Comparison of ENCODE assay signal across 26 cellular contexts in the genomic region with DNA sequence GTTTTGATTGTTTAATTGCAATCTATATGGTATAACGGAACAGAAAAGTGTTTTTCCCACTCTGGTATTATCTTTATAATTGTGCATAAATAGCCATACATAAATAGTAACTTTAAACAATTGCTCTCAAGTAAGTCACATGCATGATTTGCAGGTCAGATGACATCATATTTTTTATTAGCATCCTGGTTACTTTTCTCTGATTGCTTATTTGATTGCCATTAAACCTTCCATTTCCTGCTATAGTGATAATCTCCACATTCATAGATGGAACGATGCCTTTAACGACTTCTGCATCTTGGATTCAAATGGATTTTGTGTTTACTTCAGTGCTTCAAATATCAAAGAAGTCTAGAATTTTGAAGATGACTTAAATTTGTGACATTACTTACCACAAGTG. TPM values are rescaled to one million over a fixed set of nuclear protein-coding genes. Genes with fewer than 3 reads are reported as not detected.
DNase-seq lines count a peak whose midpoint lies in the region; ATAC-seq, FAIRE-seq and TF ChIP-seq lines count a peak whose summit lies in the region.
"Had no signal": no experiment of that assay in that cellular context is flagged by ENCODE, and none has a peak within 500 bp of the region (broad histone marks: within the 10 kb centered on the region; RNA-seq: fewer than 3 reads in every experiment).

No MANE protein-coding gene starts in this region.

- no peak for TF ChIP-seq CTCF in CD8-positive, alpha-beta T cell (IDR thresholded peaks at IDR 0.05)
- TF ChIP-seq CTCF in OCI-LY7 (conservative IDR thresholded peaks at IDR 0.05; ENCODE audit: low read length) (no peak), endothelial cell of umbilical vein (IDR thresholded peaks at IDR 0.05; ENCODE audit: extremely low read depth in 1 of 2, insufficient read depth in 1 of 2, low read depth in 1 of 2, low read length in 2 of 2) (no peak)

- TF ChIP-seq POLR2A in endothelial cell of umbilical vein (IDR thresholded peaks at IDR 0.05; ENCODE audit: low read depth, low read length): no peak

- CTCF ChIA-PET in CD8-positive, alpha-beta T cell (lab: Charles Lee): interaction anchor here (0.8 to 1.3 kb wide), 3 partner anchors 9 to 166 kb away, joined by 3 to 4 read pairs (median 3); no protein-coding TSS in a partner anchor
- CTCF ChIA-PET in OCI-LY7 (lab: Charles Lee; ENCODE audit: unreplicated experiment): interaction anchor here (1.6 kb wide), 1 partner anchor 29 kb away, joined by 5 read pairs; no protein-coding TSS in a partner anchor
- CTCF ChIA-PET in endothelial cell of umbilical vein (lab: Charles Lee): interaction anchor here (1.0 kb wide), 1 partner anchor 11 kb away, joined by 3 read pairs; no protein-coding TSS in a partner anchor

- peak overlapping the region; percentile 100 for H3K4me2 ChIP-seq in OCI-LY7 (ENCODE audit: low read length)
- no peak overlapping the region for H3K4me2 ChIP-seq in endothelial cell of umbilical vein (ENCODE audit: insufficient read depth, low read length)

- intact Hi-C loops in CD8-positive, alpha-beta T cell (cut with DNase I, micrococcal nuclease): loop anchor here (5.0 to 10.0 kb wide), 3 partner anchors 181 to 728 kb away; a partner anchor contains a TSS
- intact Hi-C loops in OCI-LY7 (cut with micrococcal nuclease; ENCODE audit: unreplicated experiment): loop anchor here (5.0 to 10.0 kb wide), 3 partner anchors 726 to 1962 kb away; a partner anchor contains a TSS
- intact Hi-C loops in endothelial cell of umbilical vein (cut with micrococcal nuclease): no loop called here

- no peak for ATAC-seq in CD8-positive, alpha-beta T cell
- ATAC-seq in HG03432 (IDR thresholded peaks at IDR 0.05; ENCODE audit: unreplicated experiment): no peak

- H4K20me1 ChIP-seq in OCI-LY7 (ENCODE audit: insufficient read depth, low read length) (no peaks in the 10 kb centered on the region), endothelial cell of umbilical vein (replicated peaks; ENCODE audit: control insufficient read depth, extremely low read depth, insufficient read depth, low read length) (no peaks in the 10 kb centered on the region)

- H2AFZ ChIP-seq in OCI-LY7 (ENCODE audit: low read length) (peak overlapping the region; percentile 40), endothelial cell of umbilical vein (ENCODE audit: low read depth, low read length) (no peak overlapping the region)

- no peaks in the 10 kb centered on the region for H3K27me3 Mint-ChIP-seq in CD8-positive, alpha-beta T cell (ENCODE audit: low read depth)
- H3K27me3 Mint-ChIP-seq: type B pancreatic cell had no signal

- no peaks in the 10 kb centered on the region for H3K9me2 ChIP-seq in OCI-LY7 (ENCODE audit: insufficient read depth, low read length)

- H3K79me2 ChIP-seq in OCI-LY7 (ENCODE audit: insufficient read depth, low read depth, low read length) (peaks cover 46% of the 10 kb centered on the region), endothelial cell of umbilical vein (ENCODE audit: control insufficient read depth, insufficient read depth, low read length) (no peaks in the 10 kb centered on the region)

- no peaks in the 10 kb centered on the region for H3K9me1 ChIP-seq in endothelial cell of umbilical vein (replicated peaks; ENCODE audit: control insufficient read depth, extremely low read depth, insufficient read depth, low read length)

- no peaks in the 10 kb centered on the region for H3K36me3 ChIP-seq in CD8-positive, alpha-beta T cell (ENCODE audit: insufficient read depth, low read length)
- H3K36me3 ChIP-seq in OCI-LY7 (ENCODE audit: insufficient read depth, low read length): 0 out of 2 replicates have a peak, but pooled peaks cover 5% of the 10 kb centered on the region
- no peaks in the 10 kb centered on the region for H3K36me3 ChIP-seq in endothelial cell of umbilical vein (ENCODE audit: control insufficient read depth in 2 of 2, extremely low read depth in 1 of 2, insufficient read depth in 2 of 2, low read length in 2 of 2)
- H3K36me3 ChIP-seq: heart right ventricle had no signal

- peaks cover 19% of the 10 kb centered on the region for H3K36me3 Mint-ChIP-seq in CD8-positive, alpha-beta T cell
- H3K36me3 Mint-ChIP-seq: CD4-positive, alpha-beta memory T cell; type B pancreatic cell had no signal

- H3K27ac ChIP-seq in CD8-positive, alpha-beta T cell (ENCODE audit: low read depth, low read length): peak overlapping the region; percentile 95
- H3K27ac ChIP-seq in OCI-LY7 (ENCODE audit: low read depth, low read length, poor library complexity, severe bottlenecking): peak overlapping the region; percentile 97
- H3K27ac ChIP-seq in endothelial cell of umbilical vein (ENCODE audit: insufficient read depth, low read depth, low read length): no peak overlapping the region

- BruUV-seq in OCI-LY7 (replicated peaks; lab: Mats Ljungman, UMichigan): no TSS peak
- no TSS peak for BruUV-seq in endothelial cell of umbilical vein (replicated peaks; lab: Mats Ljungman, UMichigan)

- FAIRE-seq in GM19239 (lab: Jason Lieb, UNC) (peak; percentile 51), endothelial cell of umbilical vein (lab: Jason Lieb, UNC) (peak; percentile 26)

- H3K9me3 Mint-ChIP-seq in CD8-positive, alpha-beta T cell: no peaks in the 10 kb centered on the region
- H3K9me3 Mint-ChIP-seq: CD4-positive, alpha-beta memory T cell; T-helper 1 cell treated with Interleukin-12 subunit alpha and Interleukin-12 subunit beta and Interleukin-4 antibody, amounts not matched to agents 30 μg/mL and 1 μg/mL, for 36 hours had no signal

- DNase-seq in CD8-positive, alpha-beta T cell: no peak
- DNase-seq in GM19239 (ENCODE audit: insufficient read length, low spot score): no peak
- no peak for DNase-seq in OCI-LY7 (ENCODE audit: low spot score)
- no peak for DNase-seq in endothelial cell of umbilical vein (ENCODE audit: low read depth, low spot score)
- no peak for DNase-seq in pons (ENCODE audit: low spot score)
- no peak for DNase-seq in NCI-H1092 (lab: John Stamatoyannopoulos, UW)
- DNase-seq in activated effector memory CD4-positive, alpha-beta T cell treated with Interleukin-2 at 50 U/mL for 16 hours: no peak
- DNase-seq: activated CD4-positive, alpha-beta T cell treated with anti-CD3 and anti-CD28 coated beads for 4 hours; CD4-positive, alpha-beta memory T cell; DMS53; erythroblast; GF-D8; GOT3; heart right ventricle; Kasumi-1; NCI-H1092 treated with DMSO at 0.1 percent for 48 hours; NCI-H2107; NCI-H510A treated with DMSO at 0.1 percent for 48 hours; RPMI8226 had no signal

- peak overlapping the region; percentile 15 for H3K4me3 ChIP-seq in CD8-positive, alpha-beta T cell (ENCODE audit: low read depth, low read length)
- H3K4me3 ChIP-seq in OCI-LY7 (ENCODE audit: low read depth, low read length, poor library complexity, severe bottlenecking) (peak overlapping the region; percentile 27), endothelial cell of umbilical vein (replicated peaks in 1 of 3; ENCODE audit: insufficient read depth in 1 of 3, low read depth in 1 of 3, low read length in 3 of 3) (no peak overlapping the region)
- H3K4me3 ChIP-seq: heart right ventricle had no signal

- peaks cover 63% of the 10 kb centered on the region for H3K4me1 Mint-ChIP-seq in CD8-positive, alpha-beta T cell (ENCODE audit: low read depth)

- H3K4me1 ChIP-seq in CD8-positive, alpha-beta T cell (ENCODE audit: insufficient read depth, low read length): peaks cover 75% of the 10 kb centered on the region
- peaks cover 72% of the 10 kb centered on the region for H3K4me1 ChIP-seq in OCI-LY7 (ENCODE audit: insufficient read depth, low read length, poor library complexity, severe bottlenecking)
- peaks cover 2% of the 10 kb centered on the region for H3K4me1 ChIP-seq in endothelial cell of umbilical vein (ENCODE audit: control insufficient read depth, extremely low read depth, insufficient read depth, low read length)

- H3K9ac ChIP-seq in endothelial cell of umbilical vein (replicated peaks; ENCODE audit: extremely low read depth, insufficient read depth, low read length): no peak overlapping the region

- H3K27ac Mint-ChIP-seq in CD8-positive, alpha-beta T cell: peak overlapping the region; percentile 96
- H3K27ac Mint-ChIP-seq: CD4-positive, alpha-beta memory T cell; T-helper 1 cell treated with Interleukin-12 subunit alpha and Interleukin-12 subunit beta and Interleukin-4 antibody, amounts not matched to agents 30 μg/mL and 1 μg/mL, for 36 hours; type B pancreatic cell had no signal

- POLR2A ChIA-PET in CD8-positive, alpha-beta T cell (lab: Charles Lee): interaction anchor here (1.0 to 5.0 kb wide), 7 partner anchors 14 to 166 kb away, joined by 4 to 29 read pairs (median 9); no protein-coding TSS in a partner anchor
- POLR2A ChIA-PET in OCI-LY7 (lab: Charles Lee) (interaction anchor here (0.7 to 3.5 kb wide), 11 partner anchors 9 to 724 kb away, joined by 3 to 36 read pairs (median 5); no protein-coding TSS in a partner anchor), endothelial cell of umbilical vein (lab: Charles Lee) (no interaction called here)

- dilution Hi-C loops in endothelial cell of umbilical vein (cut with MboI; ENCODE audit: extremely low pct_ligation_motif_present, low sequenced_read_pairs): no loop called here

- peak overlapping the region; percentile 47 for H3K4me3 Mint-ChIP-seq in CD8-positive, alpha-beta T cell
- H3K4me3 Mint-ChIP-seq: CD4-positive, alpha-beta memory T cell; T-helper 1 cell treated with Interleukin-12 subunit alpha and Interleukin-12 subunit beta and Interleukin-4 antibody, amounts not matched to agents 30 μg/mL and 1 μg/mL, for 36 hours; type B pancreatic cell had no signal

- no peaks in the 10 kb centered on the region for H3K9me3 ChIP-seq in CD8-positive, alpha-beta T cell (ENCODE audit: low read length)
- H3K9me3 ChIP-seq in OCI-LY7 (ENCODE audit: low read length) (no peaks in the 10 kb centered on the region), endothelial cell of umbilical vein (replicated peaks; ENCODE audit: control insufficient read depth, insufficient read depth, low read length) (no peaks in the 10 kb centered on the region)
- H3K9me3 ChIP-seq: heart right ventricle had no signal

- no peaks in the 10 kb centered on the region for H3K27me3 ChIP-seq in CD8-positive, alpha-beta T cell (ENCODE audit: insufficient read depth, low read length)
- H3K27me3 ChIP-seq in endothelial cell of umbilical vein (ENCODE audit: control insufficient read depth in 2 of 2, insufficient read depth in 2 of 2, low read length in 2 of 2): no peaks in the 10 kb centered on the region
- H3K27me3 ChIP-seq: heart right ventricle had no signal

RNA-seq across cellular contexts. Expression of a gene that starts 3.5 kb away (rescaled TPM):
- 100 to 1,000 TPM; 238 to 242 TPM for total RNA-seq in CD8-positive, alpha-beta T cell
- total RNA-seq in OCI-LY7 (2014; rRNA removed; shearing (Covaris generic)): 35.7 and 35.9 TPM in 2 replicates
- total RNA-seq in OCI-LY7 (2022) (26.6 and 35.4 TPM in 2 replicates), endothelial cell of umbilical vein (not detected in 2 replicates)
- polyA plus RNA-seq in endothelial cell of umbilical vein: not detected in 2 replicates
- polyA plus RNA-seq in endothelial cell of umbilical vein (2011; cell fraction: cytosol; rRNA removed): not detected in 2 replicates
- 0.08 TPM in 1 of 2 replicates, not detected in the other for polyA plus RNA-seq in endothelial cell of umbilical vein (2011; cell fraction: nucleus; rRNA removed)
- polyA plus RNA-seq in endothelial cell of umbilical vein (2012): 0.17 and 0.41 TPM in 2 replicates
- not detected in 2 replicates for polyA minus RNA-seq in endothelial cell of umbilical vein
- polyA minus RNA-seq in endothelial cell of umbilical vein (2011; cell fraction: cytosol; rRNA and poly(A)+ RNA removed): 40.6 TPM
- not detected in 2 replicates for polyA minus RNA-seq in endothelial cell of umbilical vein (2011; cell fraction: nucleus; rRNA and poly(A)+ RNA removed)
- total RNA-seq: fibroblast of villous mesenchyme, lung microvascular endothelial cell, pulmonary artery endothelial cell had no signal

RNA-seq across cellular contexts. Expression of a gene that starts 16.3 kb away (rescaled TPM):
- 10 to 100 TPM; 14.3 to 16.0 TPM for total RNA-seq in CD8-positive, alpha-beta T cell
- 8.6 and 9.3 TPM in 2 replicates for total RNA-seq in OCI-LY7 (2014; rRNA removed; shearing (Covaris generic))
- total RNA-seq in OCI-LY7 (2022): 9.9 and 10.9 TPM in 2 replicates
- total RNA-seq in endothelial cell of umbilical vein: not detected in 2 replicates
- not detected in 2 replicates for polyA plus RNA-seq in endothelial cell of umbilical vein
- not detected in 2 replicates for polyA plus RNA-seq in endothelial cell of umbilical vein (2011; cell fraction: cytosol; rRNA removed)
- not detected in 2 replicates for polyA plus RNA-seq in endothelial cell of umbilical vein (2011; cell fraction: nucleus; rRNA removed)
- not detected in 2 replicates for polyA plus RNA-seq in endothelial cell of umbilical vein (2012)
- not detected in 2 replicates for polyA minus RNA-seq in endothelial cell of umbilical vein
- polyA minus RNA-seq in endothelial cell of umbilical vein (2011; cell fraction: cytosol; rRNA and poly(A)+ RNA removed): not detected
- polyA minus RNA-seq in endothelial cell of umbilical vein (2011; cell fraction: nucleus; rRNA and poly(A)+ RNA removed): not detected in 2 replicates
- total RNA-seq: CD4-positive, alpha-beta memory T cell; fibroblast of villous mesenchyme; lung microvascular endothelial cell; pulmonary artery endothelial cell had no signal
- polyA plus RNA-seq: CD4-positive, alpha-beta memory T cell; heart right ventricle had no signal

RNA-seq across cellular contexts. Expression of a gene that starts 27.1 kb away (rescaled TPM):
- total RNA-seq in CD8-positive, alpha-beta T cell: 1 to 10 TPM; 5.2 to 6.2 TPM
- 4.7 and 6.8 TPM in 2 replicates for total RNA-seq in OCI-LY7 (2014; rRNA removed; shearing (Covaris generic))
- total RNA-seq in OCI-LY7 (2022) (1.5 and 3.0 TPM in 2 replicates), endothelial cell of umbilical vein (not detected in 2 replicates)
- polyA plus RNA-seq in endothelial cell of umbilical vein: not detected in 2 replicates
- not detected in 2 replicates for polyA plus RNA-seq in endothelial cell of umbilical vein (2011; cell fraction: cytosol; rRNA removed)
- not detected in 2 replicates for polyA plus RNA-seq in endothelial cell of umbilical vein (2011; cell fraction: nucleus; rRNA removed)
- polyA plus RNA-seq in endothelial cell of umbilical vein (2012): not detected in 2 replicates
- not detected in 2 replicates for polyA minus RNA-seq in endothelial cell of umbilical vein
- 8.1 TPM for polyA minus RNA-seq in endothelial cell of umbilical vein (2011; cell fraction: cytosol; rRNA and poly(A)+ RNA removed)
- polyA minus RNA-seq in endothelial cell of umbilical vein (2011; cell fraction: nucleus; rRNA and poly(A)+ RNA removed): not detected in 2 replicates
- total RNA-seq: CD4-positive, alpha-beta memory T cell; fibroblast of villous mesenchyme; lung microvascular endothelial cell; pulmonary artery endothelial cell had no signal
- polyA plus RNA-seq: CD4-positive, alpha-beta memory T cell had no signal

RNA-seq across cellular contexts. Expression of a gene that starts 42.5 kb away (rescaled TPM):
- 1 to 10 TPM; 2.8 to 3.6 TPM for total RNA-seq in CD8-positive, alpha-beta T cell
- total RNA-seq in OCI-LY7 (2014; rRNA removed; shearing (Covaris generic)): 1.2 TPM in 1 of 2 replicates, not detected in the other
- total RNA-seq in OCI-LY7 (2022) (not detected in 2 replicates), endothelial cell of umbilical vein (not detected in 2 replicates)
- not detected in 2 replicates for polyA plus RNA-seq in endothelial cell of umbilical vein
- not detected in 2 replicates for polyA plus RNA-seq in endothelial cell of umbilical vein (2011; cell fraction: cytosol; rRNA removed)
- polyA plus RNA-seq in endothelial cell of umbilical vein (2011; cell fraction: nucleus; rRNA removed): not detected in 2 replicates
- polyA plus RNA-seq in endothelial cell of umbilical vein (2012): not detected in 2 replicates
- not detected in 2 replicates for polyA minus RNA-seq in endothelial cell of umbilical vein
- 26.5 TPM for polyA minus RNA-seq in endothelial cell of umbilical vein (2011; cell fraction: cytosol; rRNA and poly(A)+ RNA removed)
- polyA minus RNA-seq in endothelial cell of umbilical vein (2011; cell fraction: nucleus; rRNA and poly(A)+ RNA removed): 1.9 TPM in 1 of 2 replicates, not detected in the other
- total RNA-seq: CD4-positive, alpha-beta memory T cell; fibroblast of villous mesenchyme; lung microvascular endothelial cell; pulmonary artery endothelial cell had no signal
- polyA plus RNA-seq: CD4-positive, alpha-beta memory T cell had no signal

RNA-seq across cellular contexts. Expression of a gene that starts 59.9 kb away (rescaled TPM):
- 1 to 10 TPM; 3.4 to 4.0 TPM for total RNA-seq in CD8-positive, alpha-beta T cell
- 1.2 TPM in 1 of 2 replicates, not detected in the other for total RNA-seq in OCI-LY7 (2014; rRNA removed; shearing (Covaris generic))
- total RNA-seq in OCI-LY7 (2022): 0.36 TPM in 1 of 2 replicates, not detected in the other
- not detected in 2 replicates for total RNA-seq in endothelial cell of umbilical vein
- polyA plus RNA-seq in endothelial cell of umbilical vein: not detected in 2 replicates
- not detected in 2 replicates for polyA plus RNA-seq in endothelial cell of umbilical vein (2011; cell fraction: cytosol; rRNA removed)
- polyA plus RNA-seq in endothelial cell of umbilical vein (2011; cell fraction: nucleus; rRNA removed): not detected in 2 replicates
- not detected in 2 replicates for polyA plus RNA-seq in endothelial cell of umbilical vein (2012)
- polyA minus RNA-seq in endothelial cell of umbilical vein: not detected in 2 replicates
- not detected for polyA minus RNA-seq in endothelial cell of umbilical vein (2011; cell fraction: cytosol; rRNA and poly(A)+ RNA removed)
- not detected in 2 replicates for polyA minus RNA-seq in endothelial cell of umbilical vein (2011; cell fraction: nucleus; rRNA and poly(A)+ RNA removed)
- total RNA-seq: CD4-positive, alpha-beta memory T cell; cerebellum; fibroblast of villous mesenchyme; lung microvascular endothelial cell; pulmonary artery endothelial cell had no signal
- polyA plus RNA-seq: CD4-positive, alpha-beta memory T cell had no signal

Comparison
In these comparisons a context has a peak if more than half of its experiments do, and no peak if none do; other contexts are left out.
1. H3K4me3 ChIP-seq: peak in CD8-positive, alpha-beta T cell (single experiment) and OCI-LY7 (single experiment); none in endothelial cell of umbilical vein (0 of 3).
2. RNA of a gene that starts 3.5 kb away (total RNA-seq): 238 to 242 TPM in CD8-positive, alpha-beta T cell and 26.6 to 35.9 TPM in OCI-LY7; not detected in endothelial cell of umbilical vein; every median in the first group is over 10 times any median in the second.